ENCODE assay signal across 1 cellular context in the genomic region with DNA sequence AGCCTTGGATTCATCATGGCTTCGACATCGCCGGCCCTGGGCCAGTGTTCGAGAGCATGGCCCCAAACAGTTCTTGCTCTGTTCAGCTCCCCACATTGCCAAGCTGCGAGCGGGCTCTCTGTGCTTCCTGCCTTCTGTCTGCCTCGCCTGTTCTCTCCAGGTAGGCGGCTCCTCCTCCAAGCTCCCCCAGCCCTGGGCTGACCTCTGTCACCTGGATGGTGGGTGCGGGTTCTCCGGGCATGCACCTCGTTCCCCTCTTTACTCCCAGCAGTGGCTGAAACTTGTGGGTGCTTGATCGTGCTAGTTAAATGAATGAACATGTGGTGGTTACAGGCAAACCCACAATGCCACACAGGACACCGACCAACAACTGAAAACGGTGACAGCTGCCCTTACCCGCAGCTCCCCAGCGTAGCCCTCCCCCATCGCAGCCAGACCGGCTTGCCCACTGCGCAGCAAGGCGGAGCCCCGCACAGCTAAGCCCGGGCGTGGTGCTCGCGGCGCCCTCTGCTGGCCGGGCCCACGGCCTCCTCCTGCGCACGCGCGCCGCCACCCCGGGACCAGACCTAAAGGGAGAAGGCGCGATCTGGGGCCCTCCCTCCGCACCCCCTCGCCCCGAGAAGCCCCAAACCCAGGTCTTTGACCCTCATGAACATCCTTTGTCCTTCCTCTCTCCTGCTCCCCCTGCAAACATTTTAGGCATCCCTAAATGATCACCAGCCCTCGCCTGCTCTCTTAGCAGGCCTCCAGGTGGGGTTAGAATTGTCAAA.
TF ChIP-seq lines count a peak whose summit lies in the region.

No MANE protein-coding gene starts in this region.

TF ChIP-seq in K562, 482 proteins besides CTCF, POLR2A, EP300 and RAD21 (continued from another document and continues in another):
- TF ChIP-seq, protein P1, sequence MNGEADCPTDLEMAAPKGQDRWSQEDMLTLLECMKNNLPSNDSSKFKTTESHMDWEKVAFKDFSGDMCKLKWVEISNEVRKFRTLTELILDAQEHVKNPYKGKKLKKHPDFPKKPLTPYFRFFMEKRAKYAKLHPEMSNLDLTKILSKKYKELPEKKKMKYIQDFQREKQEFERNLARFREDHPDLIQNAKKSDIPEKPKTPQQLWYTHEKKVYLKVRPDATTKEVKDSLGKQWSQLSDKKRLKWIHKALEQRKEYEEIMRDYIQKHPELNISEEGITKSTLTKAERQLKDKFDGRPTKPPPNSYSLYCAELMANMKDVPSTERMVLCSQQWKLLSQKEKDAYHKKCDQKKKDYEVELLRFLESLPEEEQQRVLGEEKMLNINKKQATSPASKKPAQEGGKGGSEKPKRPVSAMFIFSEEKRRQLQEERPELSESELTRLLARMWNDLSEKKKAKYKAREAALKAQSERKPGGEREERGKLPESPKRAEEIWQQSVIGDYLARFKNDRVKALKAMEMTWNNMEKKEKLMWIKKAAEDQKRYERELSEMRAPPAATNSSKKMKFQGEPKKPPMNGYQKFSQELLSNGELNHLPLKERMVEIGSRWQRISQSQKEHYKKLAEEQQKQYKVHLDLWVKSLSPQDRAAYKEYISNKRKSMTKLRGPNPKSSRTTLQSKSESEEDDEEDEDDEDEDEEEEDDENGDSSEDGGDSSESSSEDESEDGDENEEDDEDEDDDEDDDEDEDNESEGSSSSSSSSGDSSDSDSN (IDR thresholded peaks at IDR 0.05; ENCODE audit: borderline replicate concordance in 1 of 2, low read depth in 2 of 2, low read length in 2 of 2), result peak in 1 of 2 experiments; percentile 71; a peak in 1 of 4 replicates
- TF ChIP-seq HLTF (IDR thresholded peaks at IDR 0.05) (no peak), MYC (IDR thresholded peaks at IDR 0.05; ENCODE audit: low read depth, low read length) (peak; percentile 78), MYC (CRISPR knock-in tag; IDR thresholded peaks at IDR 0.05; ENCODE audit: borderline replicate concordance, low read depth) (no peak), RBM25 (IDR thresholded peaks at IDR 0.05; ENCODE audit: low read depth, low read length, severe bottlenecking) (peak; percentile 7), POLR2AphosphoS5 (IDR thresholded peaks at IDR 0.05; ENCODE audit: control insufficient read depth, insufficient read depth, low read depth, low read length) (no peak), FOXP1 (CRISPR knock-in tag; IDR thresholded peaks at IDR 0.05) (no peak), EP400 (IDR thresholded peaks at IDR 0.05) (no peak; the same call in 1 of the 2 replicates), RBFOX2 (IDR thresholded peaks at IDR 0.05; ENCODE audit: low read depth, low read length) (peak; percentile 83), BHLHE40 (IDR thresholded peaks at IDR 0.05; ENCODE audit: low read length) (peak; percentile 23; the same call in 1 of the 2 replicates), RBBP5 (IDR thresholded peaks at IDR 0.05; ENCODE audit: borderline replicate concordance, insufficient read depth, low read length, poor library complexity, severe bottlenecking) (no peak), PHF20 (IDR thresholded peaks at IDR 0.05; ENCODE audit: partially characterized antibody) (peak; percentile 59), CTBP1 (IDR thresholded peaks at IDR 0.05; ENCODE audit: borderline replicate concordance) (peak; percentile 73; the same call in 1 of the 2 replicates), ETS2 (tag; IDR thresholded peaks at IDR 0.05; ENCODE audit: borderline replicate concordance, poor library complexity, severe bottlenecking) (no peak), ATF1 (CRISPR knock-in tag; IDR thresholded peaks at IDR 0.05) (no peak), ATF1 (tag; IDR thresholded peaks at IDR 0.05) (peak; percentile 56; the same call in 1 of the 2 replicates), KLF10 (CRISPR knock-in tag; IDR thresholded peaks at IDR 0.05) (no peak), TBP (optimal IDR thresholded peaks at IDR 0.05; ENCODE audit: low read depth, low read length) (peak; percentile 76), XRCC5 (IDR thresholded peaks at IDR 0.05; ENCODE audit: low read depth, low read length) (peak; percentile 77; the same call in 1 of the 2 replicates), HCFC1 (IDR thresholded peaks at IDR 0.05; ENCODE audit: low read depth, low read length) (peak; percentile 48; the same call in 1 of the 2 replicates), MEF2D (tag; conservative IDR thresholded peaks at IDR 0.05; ENCODE audit: low read depth) (peak; percentile 58; the same call in 1 of the 2 replicates), NCOR1 (IDR thresholded peaks at IDR 0.05) (peak; percentile 38; the same call in 1 of the 2 replicates), JUND (IDR thresholded peaks at IDR 0.05; ENCODE audit: borderline replicate concordance, low read depth, low read length) (peak; percentile 49; the same call in 1 of the 2 replicates), JUND (tag; IDR thresholded peaks at IDR 0.05; ENCODE audit: borderline replicate concordance, low read depth, low read length) (peak; percentile 37; the same call in 1 of the 3 replicates), GATAD2A (IDR thresholded peaks at IDR 0.05) (peak; percentile 83), L3MBTL2 (IDR thresholded peaks at IDR 0.05) (peak; percentile 82), RB1 (IDR thresholded peaks at IDR 0.05; ENCODE audit: low read depth) (peak; percentile 94), TCFL5 (CRISPR knock-in tag; conservative IDR thresholded peaks at IDR 0.05) (no peak), MBD2 (IDR thresholded peaks at IDR 0.05; ENCODE audit: borderline replicate concordance, low read depth) (peak; percentile 41; the same call in 1 of the 2 replicates)
- TF ChIP-seq, protein P2, sequence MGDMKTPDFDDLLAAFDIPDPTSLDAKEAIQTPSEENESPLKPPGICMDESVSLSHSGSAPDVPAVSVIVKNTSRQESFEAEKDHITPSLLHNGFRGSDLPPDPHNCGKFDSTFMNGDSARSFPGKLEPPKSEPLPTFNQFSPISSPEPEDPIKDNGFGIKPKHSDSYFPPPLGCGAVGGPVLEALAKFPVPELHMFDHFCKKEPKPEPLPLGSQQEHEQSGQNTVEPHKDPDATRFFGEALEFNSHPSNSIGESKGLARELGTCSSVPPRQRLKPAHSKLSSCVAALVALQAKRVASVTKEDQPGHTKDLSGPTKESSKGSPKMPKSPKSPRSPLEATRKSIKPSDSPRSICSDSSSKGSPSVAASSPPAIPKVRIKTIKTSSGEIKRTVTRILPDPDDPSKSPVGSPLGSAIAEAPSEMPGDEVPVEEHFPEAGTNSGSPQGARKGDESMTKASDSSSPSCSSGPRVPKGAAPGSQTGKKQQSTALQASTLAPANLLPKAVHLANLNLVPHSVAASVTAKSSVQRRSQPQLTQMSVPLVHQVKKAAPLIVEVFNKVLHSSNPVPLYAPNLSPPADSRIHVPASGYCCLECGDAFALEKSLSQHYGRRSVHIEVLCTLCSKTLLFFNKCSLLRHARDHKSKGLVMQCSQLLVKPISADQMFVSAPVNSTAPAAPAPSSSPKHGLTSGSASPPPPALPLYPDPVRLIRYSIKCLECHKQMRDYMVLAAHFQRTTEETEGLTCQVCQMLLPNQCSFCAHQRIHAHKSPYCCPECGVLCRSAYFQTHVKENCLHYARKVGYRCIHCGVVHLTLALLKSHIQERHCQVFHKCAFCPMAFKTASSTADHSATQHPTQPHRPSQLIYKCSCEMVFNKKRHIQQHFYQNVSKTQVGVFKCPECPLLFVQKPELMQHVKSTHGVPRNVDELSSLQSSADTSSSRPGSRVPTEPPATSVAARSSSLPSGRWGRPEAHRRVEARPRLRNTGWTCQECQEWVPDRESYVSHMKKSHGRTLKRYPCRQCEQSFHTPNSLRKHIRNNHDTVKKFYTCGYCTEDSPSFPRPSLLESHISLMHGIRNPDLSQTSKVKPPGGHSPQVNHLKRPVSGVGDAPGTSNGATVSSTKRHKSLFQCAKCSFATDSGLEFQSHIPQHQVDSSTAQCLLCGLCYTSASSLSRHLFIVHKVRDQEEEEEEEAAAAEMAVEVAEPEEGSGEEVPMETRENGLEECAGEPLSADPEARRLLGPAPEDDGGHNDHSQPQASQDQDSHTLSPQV (IDR thresholded peaks at IDR 0.05), result peak; percentile 90
- TF ChIP-seq, protein P3, sequence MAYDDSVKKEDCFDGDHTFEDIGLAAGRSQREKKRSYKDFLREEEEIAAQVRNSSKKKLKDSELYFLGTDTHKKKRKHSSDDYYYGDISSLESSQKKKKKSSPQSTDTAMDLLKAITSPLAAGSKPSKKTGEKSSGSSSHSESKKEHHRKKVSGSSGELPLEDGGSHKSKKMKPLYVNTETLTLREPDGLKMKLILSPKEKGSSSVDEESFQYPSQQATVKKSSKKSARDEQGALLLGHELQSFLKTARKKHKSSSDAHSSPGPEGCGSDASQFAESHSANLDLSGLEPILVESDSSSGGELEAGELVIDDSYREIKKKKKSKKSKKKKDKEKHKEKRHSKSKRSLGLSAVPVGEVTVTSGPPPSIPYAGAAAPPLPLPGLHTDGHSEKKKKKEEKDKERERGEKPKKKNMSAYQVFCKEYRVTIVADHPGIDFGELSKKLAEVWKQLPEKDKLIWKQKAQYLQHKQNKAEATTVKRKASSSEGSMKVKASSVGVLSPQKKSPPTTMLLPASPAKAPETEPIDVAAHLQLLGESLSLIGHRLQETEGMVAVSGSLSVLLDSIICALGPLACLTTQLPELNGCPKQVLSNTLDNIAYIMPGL (CRISPR knock-in tag; IDR thresholded peaks at IDR 0.05), result peak; percentile 81
- TF ChIP-seq, protein P4, sequence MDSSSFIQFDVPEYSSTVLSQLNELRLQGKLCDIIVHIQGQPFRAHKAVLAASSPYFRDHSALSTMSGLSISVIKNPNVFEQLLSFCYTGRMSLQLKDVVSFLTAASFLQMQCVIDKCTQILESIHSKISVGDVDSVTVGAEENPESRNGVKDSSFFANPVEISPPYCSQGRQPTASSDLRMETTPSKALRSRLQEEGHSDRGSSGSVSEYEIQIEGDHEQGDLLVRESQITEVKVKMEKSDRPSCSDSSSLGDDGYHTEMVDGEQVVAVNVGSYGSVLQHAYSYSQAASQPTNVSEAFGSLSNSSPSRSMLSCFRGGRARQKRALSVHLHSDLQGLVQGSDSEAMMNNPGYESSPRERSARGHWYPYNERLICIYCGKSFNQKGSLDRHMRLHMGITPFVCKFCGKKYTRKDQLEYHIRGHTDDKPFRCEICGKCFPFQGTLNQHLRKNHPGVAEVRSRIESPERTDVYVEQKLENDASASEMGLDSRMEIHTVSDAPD (CRISPR knock-in tag; IDR thresholded peaks at IDR 0.05), result no peak
- TF ChIP-seq, protein P5, sequence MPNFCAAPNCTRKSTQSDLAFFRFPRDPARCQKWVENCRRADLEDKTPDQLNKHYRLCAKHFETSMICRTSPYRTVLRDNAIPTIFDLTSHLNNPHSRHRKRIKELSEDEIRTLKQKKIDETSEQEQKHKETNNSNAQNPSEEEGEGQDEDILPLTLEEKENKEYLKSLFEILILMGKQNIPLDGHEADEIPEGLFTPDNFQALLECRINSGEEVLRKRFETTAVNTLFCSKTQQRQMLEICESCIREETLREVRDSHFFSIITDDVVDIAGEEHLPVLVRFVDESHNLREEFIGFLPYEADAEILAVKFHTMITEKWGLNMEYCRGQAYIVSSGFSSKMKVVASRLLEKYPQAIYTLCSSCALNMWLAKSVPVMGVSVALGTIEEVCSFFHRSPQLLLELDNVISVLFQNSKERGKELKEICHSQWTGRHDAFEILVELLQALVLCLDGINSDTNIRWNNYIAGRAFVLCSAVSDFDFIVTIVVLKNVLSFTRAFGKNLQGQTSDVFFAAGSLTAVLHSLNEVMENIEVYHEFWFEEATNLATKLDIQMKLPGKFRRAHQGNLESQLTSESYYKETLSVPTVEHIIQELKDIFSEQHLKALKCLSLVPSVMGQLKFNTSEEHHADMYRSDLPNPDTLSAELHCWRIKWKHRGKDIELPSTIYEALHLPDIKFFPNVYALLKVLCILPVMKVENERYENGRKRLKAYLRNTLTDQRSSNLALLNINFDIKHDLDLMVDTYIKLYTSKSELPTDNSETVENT (CRISPR knock-in tag; IDR thresholded peaks at IDR 0.05), result peak; percentile 47
- TF ChIP-seq, protein P6, sequence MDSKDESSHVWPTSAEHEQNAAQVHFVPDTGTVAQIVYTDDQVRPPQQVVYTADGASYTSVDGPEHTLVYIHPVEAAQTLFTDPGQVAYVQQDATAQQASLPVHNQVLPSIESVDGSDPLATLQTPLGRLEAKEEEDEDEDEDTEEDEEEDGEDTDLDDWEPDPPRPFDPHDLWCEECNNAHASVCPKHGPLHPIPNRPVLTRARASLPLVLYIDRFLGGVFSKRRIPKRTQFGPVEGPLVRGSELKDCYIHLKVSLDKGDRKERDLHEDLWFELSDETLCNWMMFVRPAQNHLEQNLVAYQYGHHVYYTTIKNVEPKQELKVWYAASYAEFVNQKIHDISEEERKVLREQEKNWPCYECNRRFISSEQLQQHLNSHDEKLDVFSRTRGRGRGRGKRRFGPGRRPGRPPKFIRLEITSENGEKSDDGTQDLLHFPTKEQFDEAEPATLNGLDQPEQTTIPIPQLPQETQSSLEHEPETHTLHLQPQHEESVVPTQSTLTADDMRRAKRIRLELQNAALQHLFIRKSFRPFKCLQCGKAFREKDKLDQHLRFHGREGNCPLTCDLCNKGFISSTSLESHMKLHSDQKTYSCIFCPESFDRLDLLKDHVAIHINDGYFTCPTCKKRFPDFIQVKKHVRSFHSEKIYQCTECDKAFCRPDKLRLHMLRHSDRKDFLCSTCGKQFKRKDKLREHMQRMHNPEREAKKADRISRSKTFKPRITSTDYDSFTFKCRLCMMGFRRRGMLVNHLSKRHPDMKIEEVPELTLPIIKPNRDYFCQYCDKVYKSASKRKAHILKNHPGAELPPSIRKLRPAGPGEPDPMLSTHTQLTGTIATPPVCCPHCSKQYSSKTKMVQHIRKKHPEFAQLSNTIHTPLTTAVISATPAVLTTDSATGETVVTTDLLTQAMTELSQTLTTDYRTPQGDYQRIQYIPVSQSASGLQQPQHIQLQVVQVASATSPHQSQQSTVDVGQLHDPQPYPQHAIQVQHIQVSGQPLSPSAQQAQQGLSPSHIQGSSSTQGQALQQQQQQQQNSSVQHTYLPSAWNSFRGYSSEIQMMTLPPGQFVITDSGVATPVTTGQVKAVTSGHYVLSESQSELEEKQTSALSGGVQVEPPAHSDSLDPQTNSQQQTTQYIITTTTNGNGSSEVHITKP (IDR thresholded peaks at IDR 0.05; ENCODE audit: partially characterized antibody), result peak; percentile 8
- TF ChIP-seq, protein P7, sequence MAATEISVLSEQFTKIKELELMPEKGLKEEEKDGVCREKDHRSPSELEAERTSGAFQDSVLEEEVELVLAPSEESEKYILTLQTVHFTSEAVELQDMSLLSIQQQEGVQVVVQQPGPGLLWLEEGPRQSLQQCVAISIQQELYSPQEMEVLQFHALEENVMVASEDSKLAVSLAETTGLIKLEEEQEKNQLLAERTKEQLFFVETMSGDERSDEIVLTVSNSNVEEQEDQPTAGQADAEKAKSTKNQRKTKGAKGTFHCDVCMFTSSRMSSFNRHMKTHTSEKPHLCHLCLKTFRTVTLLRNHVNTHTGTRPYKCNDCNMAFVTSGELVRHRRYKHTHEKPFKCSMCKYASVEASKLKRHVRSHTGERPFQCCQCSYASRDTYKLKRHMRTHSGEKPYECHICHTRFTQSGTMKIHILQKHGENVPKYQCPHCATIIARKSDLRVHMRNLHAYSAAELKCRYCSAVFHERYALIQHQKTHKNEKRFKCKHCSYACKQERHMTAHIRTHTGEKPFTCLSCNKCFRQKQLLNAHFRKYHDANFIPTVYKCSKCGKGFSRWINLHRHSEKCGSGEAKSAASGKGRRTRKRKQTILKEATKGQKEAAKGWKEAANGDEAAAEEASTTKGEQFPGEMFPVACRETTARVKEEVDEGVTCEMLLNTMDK (IDR thresholded peaks at IDR 0.05; ENCODE audit: borderline replicate concordance, insufficient read depth, low read depth, low read length, poor library complexity, severe bottlenecking), result peak; percentile 97
- TF ChIP-seq, protein P8, sequence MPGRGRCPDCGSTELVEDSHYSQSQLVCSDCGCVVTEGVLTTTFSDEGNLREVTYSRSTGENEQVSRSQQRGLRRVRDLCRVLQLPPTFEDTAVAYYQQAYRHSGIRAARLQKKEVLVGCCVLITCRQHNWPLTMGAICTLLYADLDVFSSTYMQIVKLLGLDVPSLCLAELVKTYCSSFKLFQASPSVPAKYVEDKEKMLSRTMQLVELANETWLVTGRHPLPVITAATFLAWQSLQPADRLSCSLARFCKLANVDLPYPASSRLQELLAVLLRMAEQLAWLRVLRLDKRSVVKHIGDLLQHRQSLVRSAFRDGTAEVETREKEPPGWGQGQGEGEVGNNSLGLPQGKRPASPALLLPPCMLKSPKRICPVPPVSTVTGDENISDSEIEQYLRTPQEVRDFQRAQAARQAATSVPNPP (IDR thresholded peaks at IDR 0.05; ENCODE audit: borderline replicate concordance, insufficient read depth, insufficient read length), result no peak
